8 cellular contexts compared by ENCODE assay signal in genomic region chr2:11175293-11175795, GRCh38. TPM values are rescaled to one million over a fixed set of nuclear protein-coding genes. Genes with fewer than 3 reads are reported as not detected.
A peak's percentile ranks its signal among the peaks of the same experiment; 100 is the strongest.
DNase-seq lines count a peak whose midpoint lies in the region; ATAC-seq and TF ChIP-seq lines count a peak whose summit lies in the region.

No MANE protein-coding gene starts in this region.

- peak overlapping the region in 7 of 8 donors; percentile 26 to 75 (median 53) for H3K27ac ChIP-seq in spleen

- peaks cover 5 to 26% (median 14%) of the 10 kb centered on the region in 6 donors for H3K4me1 ChIP-seq in spleen

- H3K9me3 Mint-ChIP-seq in activated CD8-positive, alpha-beta T cell treated with anti-CD3 and anti-CD28 coated beads, Interleukin-2, amount 10 ng/mL, durations not matched to agents 7 days and 5 days (ENCODE audit: insufficient read depth), result no peaks in the 10 kb centered on the region
- H3K9me3 Mint-ChIP-seq in activated CD8-positive, alpha-beta T cell treated with anti-CD3 and anti-CD28 coated beads for 36 hours, result no peaks in the 10 kb centered on the region
- H3K9me3 Mint-ChIP-seq in glutamatergic neuron (ENCODE audit: unreplicated experiment), result peaks cover 2% of the 10 kb centered on the region

- intact Hi-C loops in activated CD8-positive, alpha-beta T cell treated with anti-CD3 and anti-CD28 coated beads for 36 hours (cut with micrococcal nuclease), result no loop called here
- intact Hi-C loops in spleen (cut with DNase I; ENCODE audit: low total_unique reads), result no loop called here

- peak; percentile 11 for ATAC-seq in activated CD8-positive, alpha-beta T cell treated with anti-CD3 and anti-CD28 coated beads, Interleukin-2, amount 10 ng/mL, durations not matched to agents 7 days and 5 days
- no peak for ATAC-seq in activated CD8-positive, alpha-beta T cell treated with anti-CD3 and anti-CD28 coated beads for 36 hours

- POLR2A ChIA-PET in activated CD8-positive, alpha-beta T cell treated with anti-CD3 and anti-CD28 coated beads, Interleukin-2, amount 10 ng/mL, durations not matched to agents 7 days and 5 days (lab: Charles Lee), result no interaction called here
- POLR2A ChIA-PET in activated CD8-positive, alpha-beta T cell treated with anti-CD3 and anti-CD28 coated beads for 36 hours (lab: Charles Lee), result no interaction called here

- H3K27me3 Mint-ChIP-seq in activated CD8-positive, alpha-beta T cell treated with anti-CD3 and anti-CD28 coated beads, Interleukin-2, amount 10 ng/mL, durations not matched to agents 7 days and 5 days (ENCODE audit: low read depth), result no peaks in the 10 kb centered on the region
- no peaks in the 10 kb centered on the region for H3K27me3 Mint-ChIP-seq in activated CD8-positive, alpha-beta T cell treated with anti-CD3 and anti-CD28 coated beads for 36 hours
- H3K27me3 Mint-ChIP-seq in glutamatergic neuron (ENCODE audit: unreplicated experiment), result no peaks in the 10 kb centered on the region

- peaks cover 0 to 45% (median 7%) of the 10 kb centered on the region in 6 donors for H3K36me3 ChIP-seq in spleen

- peaks cover 12% of the 10 kb centered on the region for H3K4me1 Mint-ChIP-seq in activated CD8-positive, alpha-beta T cell treated with anti-CD3 and anti-CD28 coated beads, Interleukin-2, amount 10 ng/mL, durations not matched to agents 7 days and 5 days (ENCODE audit: low read depth)
- H3K4me1 Mint-ChIP-seq in activated CD8-positive, alpha-beta T cell treated with anti-CD3 and anti-CD28 coated beads for 36 hours (ENCODE audit: low read depth), result peaks cover 11% of the 10 kb centered on the region
- peaks cover 5% of the 10 kb centered on the region for H3K4me1 Mint-ChIP-seq in glutamatergic neuron (ENCODE audit: low read depth, unreplicated experiment)

- H3K36me3 Mint-ChIP-seq in activated CD8-positive, alpha-beta T cell treated with anti-CD3 and anti-CD28 coated beads, Interleukin-2, amount 10 ng/mL, durations not matched to agents 7 days and 5 days (ENCODE audit: low read depth), result peaks cover 3% of the 10 kb centered on the region
- H3K36me3 Mint-ChIP-seq in activated CD8-positive, alpha-beta T cell treated with anti-CD3 and anti-CD28 coated beads for 36 hours (ENCODE audit: low read depth), result no peaks in the 10 kb centered on the region
- H3K36me3 Mint-ChIP-seq in glutamatergic neuron (ENCODE audit: unreplicated experiment), result no peaks in the 10 kb centered on the region

- no peak for TF ChIP-seq CTCF in activated CD8-positive, alpha-beta T cell treated with anti-CD3 and anti-CD28 coated beads for 36 hours (IDR thresholded peaks at IDR 0.05)
- TF ChIP-seq CTCF in glutamatergic neuron (IDR thresholded peaks at IDR 0.05; ENCODE audit: partially characterized antibody, unreplicated experiment), result no peak
- no peak for TF ChIP-seq CTCF in spleen (IDR thresholded peaks at IDR 0.05 in 8 of 11, conservative IDR thresholded peaks at IDR 0.05 in 3 of 11)

- H3K9me3 ChIP-seq in spleen, result no peaks in the 10 kb centered on the region

- H3K4me3 Mint-ChIP-seq in activated CD8-positive, alpha-beta T cell treated with anti-CD3 and anti-CD28 coated beads, Interleukin-2, amount 10 ng/mL, durations not matched to agents 7 days and 5 days, result no peak overlapping the region
- H3K4me3 Mint-ChIP-seq in activated CD8-positive, alpha-beta T cell treated with anti-CD3 and anti-CD28 coated beads for 36 hours, result no peak overlapping the region
- H3K4me3 Mint-ChIP-seq in glutamatergic neuron (ENCODE audit: unreplicated experiment), result no peak overlapping the region

- H3K4me3 ChIP-seq in spleen, result no peak overlapping the region

- H3K27me3 ChIP-seq in spleen (replicated peaks in 1 of 7), result no peaks in the 10 kb centered on the region

- CTCF ChIA-PET in activated CD8-positive, alpha-beta T cell treated with anti-CD3 and anti-CD28 coated beads, Interleukin-2, amount 10 ng/mL, durations not matched to agents 7 days and 5 days (lab: Charles Lee), result interaction anchor here (0.6 to 1.4 kb wide), 3 partner anchors 12 to 407 kb away, joined by 3 read pairs; no protein-coding TSS in a partner anchor
- CTCF ChIA-PET in activated CD8-positive, alpha-beta T cell treated with anti-CD3 and anti-CD28 coated beads for 36 hours (lab: Charles Lee), result no interaction called here

- no peak for TF ChIP-seq POLR2A in spleen (IDR thresholded peaks at IDR 0.05)

- H3K27ac Mint-ChIP-seq in activated CD8-positive, alpha-beta T cell treated with anti-CD3 and anti-CD28 coated beads, Interleukin-2, amount 10 ng/mL, durations not matched to agents 7 days and 5 days, result peak overlapping the region; percentile 50
- no peak overlapping the region for H3K27ac Mint-ChIP-seq in activated CD8-positive, alpha-beta T cell treated with anti-CD3 and anti-CD28 coated beads for 36 hours
- H3K27ac Mint-ChIP-seq in glutamatergic neuron (ENCODE audit: unreplicated experiment), result peak overlapping the region; percentile 8

- DNase-seq in activated CD8-positive, alpha-beta T cell treated with anti-CD3 and anti-CD28 coated beads, Interleukin-2, amount 10 ng/mL, durations not matched to agents 7 days and 5 days, result no peak
- DNase-seq in activated CD8-positive, alpha-beta T cell treated with anti-CD3 and anti-CD28 coated beads for 36 hours, result no peak
- DNase-seq in SW480 (ENCODE audit: low spot score), result peak; percentile 51
- DNase-seq in glutamatergic neuron, result no peak
- no peak for DNase-seq in spleen
- no peak for DNase-seq in NCI-H345 (lab: John Stamatoyannopoulos, UW)
- no peak for DNase-seq in NCI-H748 (lab: John Stamatoyannopoulos, UW; ENCODE audit: unreplicated experiment)
- DNase-seq in NCI-H1105 (lab: John Stamatoyannopoulos, UW), result no peak

- WGBS in spleen, 5 donors, result 30 to 46% (median 37%) methylated on average over 6 of the region's 6 CpGs

RNA-seq across cellular contexts. Expression of gene SLC66A3, which starts 20.1 kb away (rescaled TPM):
- total RNA-seq in activated CD8-positive, alpha-beta T cell treated with anti-CD3 and anti-CD28 coated beads, Interleukin-2, amount 10 ng/mL, durations not matched to agents 7 days and 5 days, result 10 to 100 TPM; 14.3 to 16.9 TPM
- total RNA-seq in activated CD8-positive, alpha-beta T cell treated with anti-CD3 and anti-CD28 coated beads for 36 hours, result 10 to 100 TPM; 10.4 to 10.6 TPM
- total RNA-seq in glutamatergic neuron (ENCODE audit: unreplicated experiment), result 10.9 TPM
- 10 to 100 TPM; 28.0 to 82.1 (median 53.8) TPM for total RNA-seq in spleen
- polyA plus RNA-seq in spleen, result 10 to 100 TPM; 16.8 to 26.8 (median 19.4) TPM
